In genomic region chr1:28885982-28886730, GRCh38 we compare ENCODE assay signal across 8 cellular contexts. TPM values are rescaled to one million over a fixed set of nuclear protein-coding genes. Genes with fewer than 3 reads are reported as not detected.
DNase-seq lines count a peak whose midpoint lies in the region; ATAC-seq and TF ChIP-seq lines count a peak whose summit lies in the region.

No MANE protein-coding gene starts in this region.

- H2BK5ac ChIP-seq in mesenchymal stem cell (ENCODE audit: low read depth, low read length, poor library complexity, severe bottlenecking), result no peak overlapping the region

- H4K91ac ChIP-seq in mesenchymal stem cell (ENCODE audit: low read length), result no peak overlapping the region

- ATAC-seq in activated naive CD8-positive, alpha-beta T cell treated with anti-CD3 and anti-CD28 coated beads, Interleukin-2, amount 50 U/mL, for 24 hours, result no peak

- no peaks in the 10 kb centered on the region for H3K9me3 Mint-ChIP-seq in activated naive CD8-positive, alpha-beta T cell treated with anti-CD3 and anti-CD28 coated beads, Interleukin-2, amount 50 U/mL, for 24 hours

- H3K27ac Mint-ChIP-seq in activated naive CD8-positive, alpha-beta T cell treated with anti-CD3 and anti-CD28 coated beads, Interleukin-2, amount 50 U/mL, for 24 hours, result peak overlapping the region; percentile 87

- H3K9me3 ChIP-seq in mesenchymal stem cell (ENCODE audit: control insufficient read depth, low read length), result no peaks in the 10 kb centered on the region
- no peaks in the 10 kb centered on the region for H3K9me3 ChIP-seq in WERI-Rb-1 (ENCODE audit: severe bottlenecking)

- H3K27me3 ChIP-seq in mesenchymal stem cell (ENCODE audit: control insufficient read depth in 1 of 2, insufficient read depth in 1 of 2, low read length in 2 of 2), result peaks cover 0 to 5% of the 10 kb centered on the region in 2 experiments
- no peaks in the 10 kb centered on the region for H3K27me3 ChIP-seq in WERI-Rb-1 (ENCODE audit: insufficient read depth, low read depth, severe bottlenecking)

- H3K27me3 Mint-ChIP-seq in activated naive CD8-positive, alpha-beta T cell treated with anti-CD3 and anti-CD28 coated beads, Interleukin-2, amount 50 U/mL, for 24 hours, result no peaks in the 10 kb centered on the region

- H2BK12ac ChIP-seq in mesenchymal stem cell (ENCODE audit: low read length in 2 of 2), result peak overlapping the region in 1 of 2 experiments; percentile 18

- H3K9ac ChIP-seq in mesenchymal stem cell (ENCODE audit: low read length), result no peak overlapping the region

- WGBS in mesenchymal stem cell, result 71% methylated on average over 17 of the region's 17 CpGs

- no peak for TF ChIP-seq CTCF in WERI-Rb-1 (IDR thresholded peaks at IDR 0.05; ENCODE audit: low read depth, low read length)

- no peak overlapping the region for H4K8ac ChIP-seq in mesenchymal stem cell (ENCODE audit: low read length)

- H3K27ac ChIP-seq in mesenchymal stem cell (ENCODE audit: low read length, poor library complexity, severe bottlenecking), result no peak overlapping the region
- H3K27ac ChIP-seq in WERI-Rb-1, result no peak overlapping the region

- H2AFZ ChIP-seq in mesenchymal stem cell (ENCODE audit: low read depth, low read length), result no peak overlapping the region

- DNase-seq in stimulated activated CD4-positive, alpha-beta T cell treated with anti-CD3 and anti-CD28 coated beads, Interleukin-12 subunit alpha, Interleukin-12 subunit beta, amount 100 ng/mL, for 4 hours, result peak; percentile 5
- no peak for DNase-seq in stimulated activated CD4-positive, alpha-beta T cell treated with anti-CD3 and anti-CD28 coated beads, Interleukin-2, amount 100 ng/mL, for 24 hours
- peak; percentile 12 for DNase-seq in activated naive CD8-positive, alpha-beta T cell treated with anti-CD3 and anti-CD28 coated beads, Interleukin-2, amount 50 U/mL, for 24 hours
- DNase-seq in mesenchymal stem cell, result no peak
- DNase-seq in WERI-Rb-1, result no peak
- DNase-seq in NCI-H187 (lab: John Stamatoyannopoulos, UW), result no peak
- no peak for DNase-seq in NCI-H510A treated with DMSO at 0.1 percent for 48 hours (lab: John Stamatoyannopoulos, UW)
- DNase-seq in activated CD4-positive, alpha-beta T cell treated with anti-CD3 and anti-CD28 coated beads for 48 hours, result no peak

- H3K36me3 ChIP-seq in mesenchymal stem cell (ENCODE audit: control insufficient read depth in 1 of 2, insufficient read depth in 2 of 2, low read depth in 1 of 2, low read length in 2 of 2), result peaks cover 0 to 5% of the 10 kb centered on the region in 2 experiments
- no peaks in the 10 kb centered on the region for H3K36me3 ChIP-seq in WERI-Rb-1

- H2BK15ac ChIP-seq in mesenchymal stem cell (ENCODE audit: low read depth, poor library complexity, severe bottlenecking), result no peak overlapping the region

- H3K18ac ChIP-seq in mesenchymal stem cell (ENCODE audit: low read depth in 1 of 2, low read length in 2 of 2), result peak overlapping the region in 1 of 2 experiments; percentile 63

- H3K4me2 ChIP-seq in mesenchymal stem cell (ENCODE audit: low read length, poor library complexity, severe bottlenecking), result no peak overlapping the region

- H3K4ac ChIP-seq in mesenchymal stem cell (ENCODE audit: low read depth in 1 of 2, low read length in 2 of 2), result peak overlapping the region in 1 of 2 experiments; percentile 2

- H3K36me3 Mint-ChIP-seq in activated naive CD8-positive, alpha-beta T cell treated with anti-CD3 and anti-CD28 coated beads, Interleukin-2, amount 50 U/mL, for 24 hours (ENCODE audit: low read depth), result peaks cover 2% of the 10 kb centered on the region

- H3K79me1 ChIP-seq in mesenchymal stem cell (replicated peaks; ENCODE audit: low read length, poor library complexity, severe bottlenecking), result peaks cover 12% of the 10 kb centered on the region

- H3K14ac ChIP-seq in mesenchymal stem cell (ENCODE audit: low read length in 2 of 2), result no peak overlapping the region

- peak overlapping the region; percentile 6 for H2BK120ac ChIP-seq in mesenchymal stem cell (ENCODE audit: low read depth, low read length)

- H3K23ac ChIP-seq in mesenchymal stem cell (ENCODE audit: low read length in 2 of 2), result no peak overlapping the region

- H3K4me1 Mint-ChIP-seq in activated naive CD8-positive, alpha-beta T cell treated with anti-CD3 and anti-CD28 coated beads, Interleukin-2, amount 50 U/mL, for 24 hours, result peaks cover 49% of the 10 kb centered on the region

- peak overlapping the region; percentile 80 for H3K4me3 Mint-ChIP-seq in activated naive CD8-positive, alpha-beta T cell treated with anti-CD3 and anti-CD28 coated beads, Interleukin-2, amount 50 U/mL, for 24 hours

- H2AK5ac ChIP-seq in mesenchymal stem cell (ENCODE audit: low read length, severe bottlenecking), result peak overlapping the region; percentile 11

- H3K4me1 ChIP-seq in mesenchymal stem cell (ENCODE audit: control insufficient read depth, insufficient read depth, low read depth, low read length), result peaks cover 32% of the 10 kb centered on the region

- H3K4me3 ChIP-seq in mesenchymal stem cell (ENCODE audit: insufficient read depth in 1 of 2, low read depth in 1 of 2, low read length in 2 of 2) (peak overlapping the region in 1 of 2 experiments; percentile 85), WERI-Rb-1 (ENCODE audit: low read depth, low read length) (no peak overlapping the region)

RNA-seq across cellular contexts. Expression of gene EPB41, which starts 28.2 kb away (rescaled TPM):
- 4.3 TPM for polyA plus RNA-seq in mesenchymal stem cell (2013, experiment 1 of 2)
- 4.4 TPM for polyA plus RNA-seq in mesenchymal stem cell (2013, experiment 2 of 2)

Comparison
In these comparisons a context has a peak if more than half of its experiments do, and no peak if none do; other contexts are left out.
1. DNase-seq: peak in stimulated activated CD4-positive, alpha-beta T cell treated with anti-CD3 and anti-CD28 coated beads, Interleukin-12 subunit alpha, Interleukin-12 subunit beta, amount 100 ng/mL, for 4 hours (single experiment) and activated naive CD8-positive, alpha-beta T cell treated with anti-CD3 and anti-CD28 coated beads, Interleukin-2, amount 50 U/mL, for 24 hours (single experiment); none in stimulated activated CD4-positive, alpha-beta T cell treated with anti-CD3 and anti-CD28 coated beads, Interleukin-2, amount 100 ng/mL, for 24 hours (0 of 2), mesenchymal stem cell (single experiment), WERI-Rb-1 (single experiment), NCI-H187 (0 of 2), NCI-H510A treated with DMSO at 0.1 percent for 48 hours (single experiment) and activated CD4-positive, alpha-beta T cell treated with anti-CD3 and anti-CD28 coated beads for 48 hours (single experiment).